In genomic region chr5:6377582-6378127, GRCh38 we compare ENCODE assay signal across 8 cellular contexts. TPM values are rescaled to one million over a fixed set of nuclear protein-coding genes. Genes with fewer than 3 reads are reported as not detected.
DNase-seq lines count a peak whose midpoint lies in the region; ATAC-seq and TF ChIP-seq lines count a peak whose summit lies in the region.

No MANE protein-coding gene starts in this region.

- peaks cover 2% of the 10 kb centered on the region for H3K27me3 Mint-ChIP-seq in activated B cell treated with CpG ODN at 0.5 μM for 24 hours

- no peak for TF ChIP-seq CTCF in activated B cell treated with CpG ODN at 0.5 μM for 24 hours (IDR thresholded peaks at IDR 0.05)

- peak overlapping the region; percentile 95 for H3K4me3 Mint-ChIP-seq in activated B cell treated with CpG ODN at 0.5 μM for 24 hours

- ATAC-seq in Right ventricle myocardium inferior, result peak; percentile 2
- peak; percentile 11 for ATAC-seq in HG03432 (IDR thresholded peaks at IDR 0.05; ENCODE audit: unreplicated experiment)
- ATAC-seq in activated B cell treated with CpG ODN at 0.5 μM for 24 hours (ENCODE audit: low read depth), result no peak
- ATAC-seq in Right ventricle myocardium superior (ENCODE audit: poor library complexity), result peak; percentile 14

- no peak for DNase-seq in Right ventricle myocardium inferior (ENCODE audit: missing footprints)
- DNase-seq in cardiac septum (ENCODE audit: low spot score), result no peak
- no peak for DNase-seq in activated B cell treated with CpG ODN at 0.5 μM for 24 hours
- DNase-seq in Right ventricle myocardium superior, result no peak
- DNase-seq in skeletal muscle cell (ENCODE audit: low read depth), result no peak
- DNase-seq in activated gamma-delta T cell (lab: John Stamatoyannopoulos, UW), result no peak
- DNase-seq in stimulated activated CD4-positive, alpha-beta T cell treated with anti-CD3 and anti-CD28 coated beads, Interleukin-2, amount 100 ng/mL, for 24 hours, result no peak

- POLR2A ChIA-PET in activated B cell treated with CpG ODN at 0.5 μM for 24 hours (lab: Charles Lee), result interaction anchor here (0.6 to 1.7 kb wide), 7 partner anchors 10 to 955 kb away, joined by 3 to 17 read pairs (median 4); partner anchors contain the start of genes ICE1, NSUN2, SRD5A1 and TENT4A

- H3K36me3 Mint-ChIP-seq in activated B cell treated with CpG ODN at 0.5 μM for 24 hours (ENCODE audit: low read depth), result peaks cover 49% of the 10 kb centered on the region

- peaks cover 38% of the 10 kb centered on the region for H3K4me1 Mint-ChIP-seq in activated B cell treated with CpG ODN at 0.5 μM for 24 hours

- peak overlapping the region; percentile 94 for H3K4me3 ChIP-seq in skeletal muscle cell (ENCODE audit: low read depth, low read length)

- intact Hi-C loops in Right ventricle myocardium inferior (cut with DNase I) (loop anchor here (5.0 to 10.0 kb wide), 4 partner anchors 55 to 337 kb away; partner anchors contain the start of genes TENT4A and UBE2QL1), cardiac septum (cut with DNase I) (loop anchor here (5.0 to 10.0 kb wide), 3 partner anchors 65 to 367 kb away; partner anchors contain the start of gene UBE2QL1), activated B cell treated with CpG ODN at 0.5 μM for 24 hours (cut with micrococcal nuclease) (loop anchor here (1.0 to 5.0 kb wide), 9 partner anchors 71 to 1490 kb away; partner anchors contain the start of genes FASTKD3, ICE1, MTRR and NSUN2), Right ventricle myocardium superior (cut with DNase I) (loop anchor here (10.0 kb wide), 1 partner anchor 883 kb away; no protein-coding TSS in a partner anchor)

- H3K27ac Mint-ChIP-seq in activated B cell treated with CpG ODN at 0.5 μM for 24 hours, result peak overlapping the region; percentile 68

- CTCF ChIA-PET in activated B cell treated with CpG ODN at 0.5 μM for 24 hours (lab: Charles Lee), result interaction anchor here (1.0 kb wide), 1 partner anchor 368 kb away, joined by 3 read pairs; no protein-coding TSS in a partner anchor

- no peaks in the 10 kb centered on the region for H3K9me3 Mint-ChIP-seq in activated B cell treated with CpG ODN at 0.5 μM for 24 hours

RNA-seq across cellular contexts. Expression of gene MED10, which starts 0.7 kb away (rescaled TPM):
- total RNA-seq in Right ventricle myocardium inferior (28.9 TPM), cardiac septum (27.6 TPM), activated B cell treated with CpG ODN at 0.5 μM for 24 hours (45.0 and 47.7 TPM in 2 replicates), Right ventricle myocardium superior (30.9 TPM)
